Comparison of ENCODE assay signal across 27 cellular contexts in the genomic region with DNA sequence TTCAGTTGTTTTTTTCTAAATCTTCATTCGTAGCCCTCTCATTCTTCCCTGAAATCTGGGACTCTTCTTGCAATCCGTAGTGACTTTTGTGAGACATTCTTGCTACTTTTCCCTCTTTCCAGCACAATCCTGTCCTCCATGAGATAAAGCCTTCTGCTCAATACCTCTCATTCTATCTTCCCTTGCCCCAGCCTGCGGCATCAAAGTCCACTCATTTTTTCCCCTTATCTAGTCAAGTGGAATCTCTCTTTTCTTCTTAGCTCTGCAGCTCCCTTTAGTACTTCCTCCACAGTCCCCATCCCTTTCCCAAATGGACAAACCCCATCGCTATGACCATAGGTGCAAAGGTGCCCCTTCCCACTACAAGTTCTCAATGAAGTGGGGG.
"Had no signal": no experiment of that assay in that cellular context is flagged by ENCODE, and none has a peak within 500 bp of the region (broad histone marks: within the 10 kb centered on the region; RNA-seq: fewer than 3 reads in every experiment).

No MANE protein-coding gene starts in this region.

- H3K27ac ChIP-seq: neutrophil, pancreas, psoas muscle, right lobe of liver, sigmoid colon, stomach, thoracic aorta, tibial artery, transverse colon, upper lobe of left lung, uterus had no signal

- H3K27ac Mint-ChIP-seq: naive thymus-derived CD8-positive, alpha-beta T cell; natural killer cell treated with Interleukin-12 subunit alpha and Interleukin-12 subunit beta and Interleukin-15 and Interleukin-18, amount 100 ng/mL, for 72 hours; nephron progenitor cell; stimulated activated effector memory CD8-positive, alpha-beta T cell treated with anti-CD3 and anti-CD28 coated beads, Interleukin-12 subunit alpha, Interleukin-12 subunit beta, amount 100 ng/mL, for 72 hours; stimulated activated naive B cell treated with anti-CD40 and anti-IgM and Interleukin-4, amounts not matched to agents 10 μg/mL and 1 μg/mL and 100 μg/mL, for 72 hours; stimulated activated naive CD8-positive, alpha-beta T cell treated with anti-CD3 and anti-CD28 coated beads, Interleukin-15, Interleukin-2, amounts not matched to agents 100 ng/mL and 50 ng/mL, for 24 hours had no signal

- H3K36me3 Mint-ChIP-seq: naive thymus-derived CD8-positive, alpha-beta T cell; natural killer cell treated with Interleukin-12 subunit alpha and Interleukin-12 subunit beta and Interleukin-15 and Interleukin-18, amount 100 ng/mL, for 72 hours; stimulated activated effector memory CD8-positive, alpha-beta T cell treated with anti-CD3 and anti-CD28 coated beads, Interleukin-12 subunit alpha, Interleukin-12 subunit beta, amount 100 ng/mL, for 72 hours; stimulated activated naive B cell treated with anti-CD40 and anti-IgM and Interleukin-4, amounts not matched to agents 10 μg/mL and 1 μg/mL and 100 μg/mL, for 72 hours had no signal

- H3K27me3 ChIP-seq: neutrophil, pancreas, right lobe of liver, sigmoid colon, stomach, tibial artery, upper lobe of left lung, uterus had no signal

- H3K9me3 Mint-ChIP-seq: stimulated activated effector memory CD8-positive, alpha-beta T cell treated with anti-CD3 and anti-CD28 coated beads, Interleukin-12 subunit alpha, Interleukin-12 subunit beta, amount 100 ng/mL, for 72 hours; stimulated activated naive CD8-positive, alpha-beta T cell treated with anti-CD3 and anti-CD28 coated beads, Interleukin-15, Interleukin-2, amounts not matched to agents 100 ng/mL and 50 ng/mL, for 24 hours had no signal

- H3K4me3 Mint-ChIP-seq: naive B cell; naive thymus-derived CD8-positive, alpha-beta T cell; natural killer cell treated with Interleukin-12 subunit alpha and Interleukin-12 subunit beta and Interleukin-15 and Interleukin-18, amount 100 ng/mL, for 72 hours; nephron progenitor cell; neural crest cell; stimulated activated effector memory CD8-positive, alpha-beta T cell treated with anti-CD3 and anti-CD28 coated beads, Interleukin-12 subunit alpha, Interleukin-12 subunit beta, amount 100 ng/mL, for 72 hours; stimulated activated naive B cell treated with anti-CD40 and anti-IgM and Interleukin-4, amounts not matched to agents 10 μg/mL and 1 μg/mL and 100 μg/mL, for 72 hours; stimulated activated naive CD8-positive, alpha-beta T cell treated with anti-CD3 and anti-CD28 coated beads, Interleukin-15, Interleukin-2, amounts not matched to agents 100 ng/mL and 50 ng/mL, for 24 hours had no signal

- H3K4me3 ChIP-seq: pancreas, psoas muscle, right lobe of liver, sigmoid colon, stomach, thoracic aorta, tibial artery, transverse colon, upper lobe of left lung, uterus had no signal

- H3K36me3 ChIP-seq: neutrophil, pancreas, right lobe of liver, sigmoid colon, stomach, thoracic aorta, tibial artery, transverse colon, upper lobe of left lung, uterus had no signal

- H3K4me1 ChIP-seq: pancreas, psoas muscle, right lobe of liver, sigmoid colon, stomach, tibial artery, transverse colon, upper lobe of left lung, uterus had no signal

- H3K4me1 Mint-ChIP-seq: naive B cell; naive thymus-derived CD8-positive, alpha-beta T cell; stimulated activated effector memory CD8-positive, alpha-beta T cell treated with anti-CD3 and anti-CD28 coated beads, Interleukin-12 subunit alpha, Interleukin-12 subunit beta, amount 100 ng/mL, for 72 hours; stimulated activated naive B cell treated with anti-CD40 and anti-IgM and Interleukin-4, amounts not matched to agents 10 μg/mL and 1 μg/mL and 100 μg/mL, for 72 hours had no signal

- ATAC-seq: naive thymus-derived CD8-positive, alpha-beta T cell; natural killer cell treated with Interleukin-12 subunit alpha and Interleukin-12 subunit beta and Interleukin-15 and Interleukin-18, amount 100 ng/mL, for 72 hours; pancreas; psoas muscle; right cardiac atrium; right lobe of liver; stimulated activated effector memory CD8-positive, alpha-beta T cell treated with anti-CD3 and anti-CD28 coated beads, Interleukin-12 subunit alpha, Interleukin-12 subunit beta, amount 100 ng/mL, for 72 hours; stimulated activated naive B cell treated with anti-CD40 and anti-IgM and Interleukin-4, amounts not matched to agents 10 μg/mL and 1 μg/mL and 100 μg/mL, for 72 hours had no signal

- H3K9me3 ChIP-seq: neutrophil, pancreas, right lobe of liver, thoracic aorta, transverse colon, uterus had no signal

- DNase-seq: naive B cell; naive thymus-derived CD8-positive, alpha-beta T cell; nucleus accumbens; pancreas; psoas muscle; right cardiac atrium; right lobe of liver; sigmoid colon; small intestine; stimulated activated CD4-positive, alpha-beta T cell treated with anti-CD3 and anti-CD28 coated beads, Interleukin-15, amount 100 ng/mL, for 24 hours; stimulated activated CD4-positive, alpha-beta T cell treated with anti-CD3 and anti-CD28 coated beads, Interleukin-2, amount 100 ng/mL, for 24 hours; stimulated activated CD4-positive, alpha-beta T cell treated with anti-CD3 and anti-CD28 coated beads, Interleukin-2, amount 100 ng/mL, for 48 hours; stimulated activated CD4-positive, alpha-beta T cell treated with anti-CD3 and anti-CD28 coated beads, Interleukin-4, amount 100 ng/mL, for 24 hours; stimulated activated naive B cell treated with anti-CD40 and anti-IgM and Interleukin-4, amounts not matched to agents 10 μg/mL and 1 μg/mL and 100 μg/mL, for 72 hours; stimulated activated naive CD4-positive, alpha-beta T cell treated with Interleukin-2 at 50 U/mL for 16 hours; stomach; tibial artery; transverse colon; upper lobe of left lung; uterus had no signal

- FAIRE-seq: pancreas, small intestine had no signal
